ENCODE assay signal across 20 cellular contexts in genomic region chr11:128355558-128355957, GRCh38.
DNase-seq lines count a peak whose midpoint lies in the region; ATAC-seq, FAIRE-seq and TF ChIP-seq lines count a peak whose summit lies in the region.
"Had no signal": no experiment of that assay in that cellular context is flagged by ENCODE, and none has a peak within 500 bp of the region (broad histone marks: within the 10 kb centered on the region; RNA-seq: fewer than 3 reads in every experiment).

No MANE protein-coding gene starts in this region.

- dilution Hi-C loops in endothelial cell of umbilical vein (cut with MboI; ENCODE audit: extremely low pct_ligation_motif_present, low sequenced_read_pairs): no loop called here

- BruUV-seq in endothelial cell of umbilical vein (replicated peaks; lab: Mats Ljungman, UMichigan): no TSS peak

- POLR2A ChIA-PET in endothelial cell of umbilical vein (lab: Charles Lee): no interaction called here

- CTCF ChIA-PET in endothelial cell of umbilical vein (lab: Charles Lee): interaction anchor here (2.6 kb wide), 1 partner anchor 20 kb away, joined by 7 read pairs; no protein-coding TSS in a partner anchor

- no peak for DNase-seq in GM12892 (ENCODE audit: insufficient read length)
- DNase-seq in endothelial cell of umbilical vein (ENCODE audit: low read depth, low spot score): no peak
- DNase-seq in mucosa of descending colon: no peak
- no peak for DNase-seq in NCI-H2196 treated with DMSO at 0.1 percent for 48 hours (lab: John Stamatoyannopoulos, UW; ENCODE audit: unreplicated experiment)
- DNase-seq: AML-193; Caco-2; Calu3; CD4-positive, alpha-beta T cell; CD8-positive, alpha-beta T cell; DMS79 treated with DMSO at 0.1 percent for 48 hours; GF-D8 had no signal

- ATAC-seq in mucosa of descending colon (peak; percentile 64), HG02642 (IDR thresholded peaks at IDR 0.05; ENCODE audit: poor library complexity, unreplicated experiment) (no peak)
- ATAC-seq: A549; CD8-positive, alpha-beta T cell had no signal

- no peaks in the 10 kb centered on the region for H3K79me2 ChIP-seq in endothelial cell of umbilical vein (ENCODE audit: control insufficient read depth, insufficient read depth, low read length)

- no peaks in the 10 kb centered on the region for H3K9me1 ChIP-seq in endothelial cell of umbilical vein (replicated peaks; ENCODE audit: control insufficient read depth, extremely low read depth, insufficient read depth, low read length)

- H3K4me1 ChIP-seq in endothelial cell of umbilical vein (ENCODE audit: control insufficient read depth, extremely low read depth, insufficient read depth, low read length) (no peaks in the 10 kb centered on the region), mucosa of descending colon (ENCODE audit: low read depth) (peaks cover 3% of the 10 kb centered on the region)
- H3K4me1 ChIP-seq: BLaER1 treated with 17β-estradiol and CSF1 and Interleukin-3, amounts not matched to agents 10 nM and 100 nM; Caco-2 had no signal

- no peak overlapping the region for H3K4me3 ChIP-seq in endothelial cell of umbilical vein (replicated peaks in 1 of 3; ENCODE audit: insufficient read depth in 1 of 3, low read depth in 1 of 3, low read length in 3 of 3)
- H3K4me3 ChIP-seq in mucosa of descending colon: no peak overlapping the region
- H3K4me3 ChIP-seq: A549; BLaER1 treated with 17β-estradiol and CSF1 and Interleukin-3, amounts not matched to agents 10 nM and 100 nM had no signal

- H3K27me3 ChIP-seq in endothelial cell of umbilical vein (ENCODE audit: control insufficient read depth in 2 of 2, insufficient read depth in 2 of 2, low read length in 2 of 2): peaks cover 0 to 2% of the 10 kb centered on the region in 2 experiments
- H3K27me3 ChIP-seq: BLaER1 treated with 17β-estradiol and CSF1 and Interleukin-3, amounts not matched to agents 10 nM and 100 nM had no signal

- H3K4me2 ChIP-seq in endothelial cell of umbilical vein (ENCODE audit: insufficient read depth, low read length): no peak overlapping the region
- H3K4me2 ChIP-seq: A549; BLaER1 treated with 17β-estradiol and CSF1 and Interleukin-3, amounts not matched to agents 10 nM and 100 nM had no signal

- no peak overlapping the region for H3K9ac ChIP-seq in endothelial cell of umbilical vein (replicated peaks; ENCODE audit: extremely low read depth, insufficient read depth, low read length)
- H3K9ac ChIP-seq: BLaER1 treated with 17β-estradiol and CSF1 and Interleukin-3, amounts not matched to agents 10 nM and 100 nM had no signal

- FAIRE-seq in GM12892 (lab: Jason Lieb, UNC) (peak; percentile 46), endothelial cell of umbilical vein (lab: Jason Lieb, UNC) (peak; percentile 33)
- FAIRE-seq: A549, D721Med, G401.6, GM12891, GM18507 had no signal

- TF ChIP-seq POLR2A in GM12892 (IDR thresholded peaks at IDR 0.05; ENCODE audit: low read depth, low read length) (no peak), endothelial cell of umbilical vein (IDR thresholded peaks at IDR 0.05; ENCODE audit: low read depth, low read length) (no peak)

- H3K9me3 ChIP-seq in endothelial cell of umbilical vein (replicated peaks; ENCODE audit: control insufficient read depth, insufficient read depth, low read length) (no peaks in the 10 kb centered on the region), mucosa of descending colon (no peaks in the 10 kb centered on the region)
- H3K9me3 ChIP-seq: A549; BLaER1 treated with 17β-estradiol and CSF1 and Interleukin-3, amounts not matched to agents 10 nM and 100 nM; Caco-2 had no signal

- no peak overlapping the region for H3K27ac ChIP-seq in endothelial cell of umbilical vein (ENCODE audit: insufficient read depth, low read depth, low read length)
- H3K27ac ChIP-seq: 22Rv1; A549; BLaER1 treated with 17β-estradiol and CSF1 and Interleukin-3, amounts not matched to agents 10 nM and 100 nM; C4-2B had no signal

- no peak for TF ChIP-seq CTCF in endothelial cell of umbilical vein (IDR thresholded peaks at IDR 0.05; ENCODE audit: extremely low read depth in 1 of 2, insufficient read depth in 1 of 2, low read depth in 1 of 2, low read length in 2 of 2)
- no peak for TF ChIP-seq CTCF in mucosa of descending colon (IDR thresholded peaks at IDR 0.05)

- H2AFZ ChIP-seq in endothelial cell of umbilical vein (ENCODE audit: low read depth, low read length): no peak overlapping the region

- no peaks in the 10 kb centered on the region for H4K20me1 ChIP-seq in endothelial cell of umbilical vein (replicated peaks; ENCODE audit: control insufficient read depth, extremely low read depth, insufficient read depth, low read length)
- H4K20me1 ChIP-seq: BLaER1 treated with 17β-estradiol and CSF1 and Interleukin-3, amounts not matched to agents 10 nM and 100 nM had no signal

- H3K36me3 ChIP-seq in endothelial cell of umbilical vein (ENCODE audit: control insufficient read depth in 2 of 2, extremely low read depth in 1 of 2, insufficient read depth in 2 of 2, low read length in 2 of 2) (no peaks in the 10 kb centered on the region), mucosa of descending colon (ENCODE audit: low read depth) (no peaks in the 10 kb centered on the region)
- H3K36me3 ChIP-seq: BLaER1 treated with 17β-estradiol and CSF1 and Interleukin-3, amounts not matched to agents 10 nM and 100 nM had no signal

- intact Hi-C loops in endothelial cell of umbilical vein (cut with micrococcal nuclease) (no loop called here), mucosa of descending colon (cut with DNase I, micrococcal nuclease) (no loop called here)

TF ChIP-seq in endothelial cell of umbilical vein, 7 proteins besides CTCF, POLR2A, EP300 and RAD21:
- no peak for TF ChIP-seq GATA2 (IDR thresholded peaks at IDR 0.05; ENCODE audit: insufficient read depth, insufficient read length, low read depth, low read length)
- TF ChIP-seq POLR2AphosphoS5 (IDR thresholded peaks at IDR 0.05; ENCODE audit: insufficient read depth, low read depth, low read length): no peak
